ENCODE assay signal across 9 cellular contexts in the genomic region with DNA sequence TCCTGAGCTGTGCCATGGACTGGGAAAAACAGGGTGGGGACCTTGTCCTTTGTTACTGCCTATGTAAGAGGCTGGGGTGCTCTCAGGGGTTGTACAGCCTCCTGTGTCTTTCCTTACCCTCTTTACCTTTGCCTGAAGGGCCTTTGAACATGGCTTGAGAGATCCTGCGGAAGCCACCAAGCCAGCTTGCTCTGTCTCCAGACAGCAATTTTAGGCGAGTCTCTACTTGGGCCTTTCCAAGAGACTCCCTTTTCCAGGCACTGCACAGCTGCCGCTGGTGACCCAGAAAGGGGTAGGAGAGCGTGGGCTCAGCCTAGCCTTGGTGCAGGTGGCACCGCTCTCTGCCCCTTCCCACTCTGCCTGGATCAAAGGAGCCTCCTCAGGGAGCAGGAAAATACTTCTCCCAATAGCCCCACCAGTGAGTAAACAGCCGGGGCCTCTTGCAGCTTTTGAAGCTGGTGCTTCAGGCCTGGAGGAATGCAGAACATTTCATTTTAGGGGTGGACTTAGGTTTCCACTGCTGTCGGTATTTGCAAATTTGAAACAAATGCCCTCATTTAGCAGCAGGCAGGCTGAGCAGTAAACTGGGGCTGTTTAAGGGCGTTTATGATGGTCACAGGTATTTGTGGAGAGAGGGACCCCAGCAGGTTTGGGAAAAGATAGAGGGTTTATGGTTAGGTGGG. TPM values are rescaled to one million over a fixed set of nuclear protein-coding genes. Genes with fewer than 3 reads are reported as not detected.
DNase-seq lines count a peak whose midpoint lies in the region; TF ChIP-seq lines count a peak whose summit lies in the region.
"Had no signal": no experiment of that assay in that cellular context is flagged by ENCODE, and none has a peak within 500 bp of the region (broad histone marks: within the 10 kb centered on the region; RNA-seq: fewer than 3 reads in every experiment).

No MANE protein-coding gene starts in this region.

- H3K4me2 ChIP-seq in SK-N-SH (peak overlapping the region; percentile 64), hepatocyte (peak overlapping the region; percentile 68), trophoblast cell (ENCODE audit: low read length) (peak overlapping the region; percentile 37)

- H2AK5ac ChIP-seq in trophoblast cell (ENCODE audit: low read length), result no peak overlapping the region

- WGBS in SK-N-SH (ENCODE audit: low lambda C conversion rate), result 81% methylated on average over 4 of the region's 8 CpGs
- 32% methylated on average over 8 of the region's 8 CpGs for WGBS in hepatocyte (ENCODE audit: low lambda C conversion rate, missing lambda C conversion rate)
- no CpG with 5 or more reads among the region's 8 CpGs for WGBS in trophoblast cell (ENCODE audit: extremely low coverage, insufficient coverage, insufficient read length)

- H2BK12ac ChIP-seq in trophoblast cell (ENCODE audit: low read length), result no peak overlapping the region

- H3K27ac ChIP-seq in SK-N-SH (ENCODE audit: low read depth in 2 of 2, low read length in 1 of 2) (peak overlapping the region; percentile 43 to 51; a peak in 3 of 4 replicates), hepatocyte (peak overlapping the region; percentile 89), trophoblast cell (ENCODE audit: low read depth, low read length) (peak overlapping the region; percentile 70)

- H3K4me3 ChIP-seq in SK-N-SH (ENCODE audit: low read depth in 2 of 2, low read length in 1 of 2) (no peak overlapping the region), hepatocyte (no peak overlapping the region), trophoblast cell (ENCODE audit: low read depth, low read length) (no peak overlapping the region)

- TF ChIP-seq EP300 in SK-N-SH (IDR thresholded peaks at IDR 0.05; ENCODE audit: borderline replicate concordance in 1 of 2, low read depth in 1 of 2, low read length in 1 of 2), result no peak

- peak overlapping the region; percentile 11 for H4K8ac ChIP-seq in trophoblast cell (ENCODE audit: low read depth, low read length)

- H3K27me3 ChIP-seq in SK-N-SH (ENCODE audit: insufficient read depth) (no peaks in the 10 kb centered on the region), hepatocyte (no peaks in the 10 kb centered on the region), trophoblast cell (ENCODE audit: insufficient read depth, low read length) (no peaks in the 10 kb centered on the region)

- peaks cover 14% of the 10 kb centered on the region for H3F3A ChIP-seq in SK-N-SH (replicated peaks; ENCODE audit: insufficient read depth)

- no peak overlapping the region for H2BK120ac ChIP-seq in trophoblast cell (ENCODE audit: insufficient read depth, low read length, poor library complexity)

- H2BK5ac ChIP-seq in trophoblast cell (ENCODE audit: low read depth, low read length, poor library complexity), result peak overlapping the region; percentile 4

- H3K9me3 ChIP-seq in SK-N-SH (no peaks in the 10 kb centered on the region), hepatocyte (ENCODE audit: low read depth) (no peaks in the 10 kb centered on the region), trophoblast cell (ENCODE audit: insufficient read depth, low read depth, low read length) (no peaks in the 10 kb centered on the region)

- H3K4me1 ChIP-seq in SK-N-SH (ENCODE audit: control insufficient read depth in 1 of 2, insufficient read depth in 2 of 2, low read depth in 1 of 2, low read length in 1 of 2) (peaks cover 19 to 48% of the 10 kb centered on the region in 2 experiments), hepatocyte (ENCODE audit: insufficient read depth) (peaks cover 42% of the 10 kb centered on the region), trophoblast cell (ENCODE audit: control insufficient read depth in 1 of 2, insufficient read depth in 2 of 2, low read length in 2 of 2) (peaks cover 34 to 47% of the 10 kb centered on the region in 2 experiments)

- no peak overlapping the region for H4K12ac ChIP-seq in trophoblast cell (ENCODE audit: low read depth, low read length)

- H3K9ac ChIP-seq in SK-N-SH, result no peak overlapping the region; the same call in 1 of the 2 replicates
- H3K9ac ChIP-seq in trophoblast cell (ENCODE audit: low read length), result no peak overlapping the region

- DNase-seq in EH (ENCODE audit: low read depth) (peak; percentile 59), SK-N-SH (no peak), hepatocyte (ENCODE audit: low spot score) (peak; percentile 37), trophoblast cell (no peak), MV-4-11 (lab: John Stamatoyannopoulos, UW) (no peak), NCI-H2196 treated with DMSO at 0.1 percent for 48 hours (lab: John Stamatoyannopoulos, UW; ENCODE audit: unreplicated experiment) (no peak), AML-193 (lab: John Stamatoyannopoulos, UW) (no peak)
- DNase-seq in stimulated activated naive CD4-positive, alpha-beta T cell treated with Interleukin-2 at 50 U/mL for 16 hours (lab: John Stamatoyannopoulos, UW), result no peak
- DNase-seq: NCI-H226 had no signal

- peak overlapping the region; percentile 7 for H4K91ac ChIP-seq in trophoblast cell (ENCODE audit: low read depth, low read length)

- H3K79me2 ChIP-seq in SK-N-SH (ENCODE audit: insufficient read depth), result peaks cover 100% of the 10 kb centered on the region
- peaks cover 93% of the 10 kb centered on the region for H3K79me2 ChIP-seq in hepatocyte
- peaks cover 28% of the 10 kb centered on the region for H3K79me2 ChIP-seq in trophoblast cell (ENCODE audit: control insufficient read depth, insufficient read depth, low read length, poor library complexity)

- H3K14ac ChIP-seq in trophoblast cell (ENCODE audit: low read length), result peak overlapping the region; percentile 20

- H3K4ac ChIP-seq in trophoblast cell (ENCODE audit: low read depth, low read length), result peak overlapping the region; percentile 42

- no peak overlapping the region for H2AFZ ChIP-seq in SK-N-SH (ENCODE audit: low read depth)
- no peak overlapping the region for H2AFZ ChIP-seq in hepatocyte
- no peak overlapping the region for H2AFZ ChIP-seq in trophoblast cell (ENCODE audit: insufficient read depth, low read length, poor library complexity)

- H4K20me1 ChIP-seq in SK-N-SH (ENCODE audit: insufficient read depth), result peaks cover 19% of the 10 kb centered on the region
- H4K20me1 ChIP-seq in hepatocyte (ENCODE audit: insufficient read depth, poor library complexity, severe bottlenecking), result peaks cover 14% of the 10 kb centered on the region

- CTCF ChIA-PET in SK-N-SH (lab: Yijun Ruan, JAX), result interaction anchor here (1.1 to 2.4 kb wide), 3 partner anchors 10 to 53 kb away, joined by 3 to 8 read pairs (median 5); no protein-coding TSS in a partner anchor

- POLR2A ChIA-PET in SK-N-SH (lab: Yijun Ruan, JAX), result interaction anchor here (1.0 kb wide), 1 partner anchor 12 kb away, joined by 4 read pairs; no protein-coding TSS in a partner anchor

- H3K23ac ChIP-seq in trophoblast cell (ENCODE audit: low read length), result no peak overlapping the region

- TF ChIP-seq CTCF in SK-N-SH (IDR thresholded peaks at IDR 0.05), result no peak
- TF ChIP-seq CTCF in hepatocyte (IDR thresholded peaks at IDR 0.05; ENCODE audit: poor library complexity), result no peak

- H3K9me2 ChIP-seq in SK-N-SH (no peaks in the 10 kb centered on the region), hepatocyte (replicated peaks; ENCODE audit: insufficient read depth) (no peaks in the 10 kb centered on the region)

- peak overlapping the region; percentile 73 for H3K18ac ChIP-seq in trophoblast cell (ENCODE audit: low read length)

- H3K36me3 ChIP-seq in SK-N-SH (replicated peaks in 1 of 2; ENCODE audit: control insufficient read depth in 1 of 2, insufficient read depth in 2 of 2, low read length in 1 of 2), result no peaks in the 10 kb centered on the region
- no peaks in the 10 kb centered on the region for H3K36me3 ChIP-seq in hepatocyte (replicated peaks; ENCODE audit: insufficient read depth, low read depth)
- H3K36me3 ChIP-seq in trophoblast cell (ENCODE audit: control insufficient read depth in 1 of 2, insufficient read depth in 2 of 2, low read length in 2 of 2), result peaks cover 0 to 3% of the 10 kb centered on the region in 2 experiments

- H3K79me1 ChIP-seq in trophoblast cell (ENCODE audit: low read length), result peaks cover 9% of the 10 kb centered on the region

- TF ChIP-seq RAD21 in SK-N-SH (IDR thresholded peaks at IDR 0.05; ENCODE audit: low read length), result no peak

TF ChIP-seq in SK-N-SH, 30 proteins besides CTCF, POLR2A, EP300 and RAD21 (continues in another document):
- TF ChIP-seq TCF12 (IDR thresholded peaks at IDR 0.05) (no peak), EZH2phosphoT487 (IDR thresholded peaks at IDR 0.05; ENCODE audit: borderline replicate concordance, low read depth) (no peak)

RNA-seq across cellular contexts. Expression of a gene that starts 13.9 kb away (rescaled TPM):
- polyA plus RNA-seq in SK-N-SH (2012; rRNA removed) (93.7 and 105 TPM in 2 replicates), hepatocyte (159 and 162 TPM in 2 replicates)
- 54.5 and 77.5 TPM in 2 replicates for polyA plus RNA-seq in SK-N-SH (2012; cell fraction: cytosol; rRNA removed)
- 207 and 220 TPM in 2 replicates for polyA plus RNA-seq in SK-N-SH (2012; cell fraction: nucleus; rRNA removed)
- total RNA-seq in hepatocyte, result 108 and 127 TPM in 2 replicates
- 188 and 193 TPM in 2 replicates for polyA plus RNA-seq in trophoblast cell (2013)

RNA-seq across cellular contexts. Expression of a gene that starts 30.6 kb away (rescaled TPM):
- 17.5 and 22.0 TPM in 2 replicates for polyA plus RNA-seq in SK-N-SH (2012; rRNA removed)
- polyA plus RNA-seq in SK-N-SH (2012; cell fraction: cytosol; rRNA removed), result 7.9 and 11.5 TPM in 2 replicates
- 76.1 and 80.1 TPM in 2 replicates for polyA plus RNA-seq in SK-N-SH (2012; cell fraction: nucleus; rRNA removed)
- 73.4 and 73.5 TPM in 2 replicates for total RNA-seq in hepatocyte
- 67.5 and 68.9 TPM in 2 replicates for polyA plus RNA-seq in hepatocyte
- polyA plus RNA-seq in trophoblast cell (2013), result 22.8 and 23.4 TPM in 2 replicates

RNA-seq across cellular contexts. Expression of a gene that starts 30.8 kb away (rescaled TPM):
- polyA plus RNA-seq in SK-N-SH (2012; rRNA removed) (43.0 and 64.7 TPM in 2 replicates), hepatocyte (68.4 and 81.8 TPM in 2 replicates)
- 28.4 and 30.5 TPM in 2 replicates for polyA plus RNA-seq in SK-N-SH (2012; cell fraction: cytosol; rRNA removed)
- 65.7 and 67.7 TPM in 2 replicates for polyA plus RNA-seq in SK-N-SH (2012; cell fraction: nucleus; rRNA removed)
- total RNA-seq in hepatocyte, result 24.7 and 28.8 TPM in 2 replicates
- 47.4 and 49.7 TPM in 2 replicates for polyA plus RNA-seq in trophoblast cell (2013)

RNA-seq across cellular contexts. Expression of a gene that starts 36.4 kb away (rescaled TPM):
- 46.9 and 59.6 TPM in 2 replicates for polyA plus RNA-seq in SK-N-SH (2012; rRNA removed)
- polyA plus RNA-seq in SK-N-SH (2012; cell fraction: cytosol; rRNA removed), result 15.8 and 24.8 TPM in 2 replicates
- 138 and 153 TPM in 2 replicates for polyA plus RNA-seq in SK-N-SH (2012; cell fraction: nucleus; rRNA removed)
- total RNA-seq in hepatocyte, result 46.1 and 58.2 TPM in 2 replicates
- polyA plus RNA-seq in hepatocyte, result 39.2 and 46.4 TPM in 2 replicates
- polyA plus RNA-seq in trophoblast cell (2013), result 22.6 and 22.9 TPM in 2 replicates

Comparison
In these comparisons a context has a peak if more than half of its experiments do, and no peak if none do; other contexts are left out.
1. DNase-seq: peak in EH (single experiment) and hepatocyte (single experiment); none in SK-N-SH (single experiment), trophoblast cell (0 of 2), MV-4-11 (single experiment), NCI-H2196 treated with DMSO at 0.1 percent for 48 hours (single experiment), AML-193 (0 of 2) and stimulated activated naive CD4-positive, alpha-beta T cell treated with Interleukin-2 at 50 U/mL for 16 hours (single experiment).
2. Peak in every context shown above with its lines, with median percentiles within 50 percentile points of each other: H3K27ac ChIP-seq and H3K4me2 ChIP-seq.